ENCODE assay signal across 10 cellular contexts in the genomic region with DNA sequence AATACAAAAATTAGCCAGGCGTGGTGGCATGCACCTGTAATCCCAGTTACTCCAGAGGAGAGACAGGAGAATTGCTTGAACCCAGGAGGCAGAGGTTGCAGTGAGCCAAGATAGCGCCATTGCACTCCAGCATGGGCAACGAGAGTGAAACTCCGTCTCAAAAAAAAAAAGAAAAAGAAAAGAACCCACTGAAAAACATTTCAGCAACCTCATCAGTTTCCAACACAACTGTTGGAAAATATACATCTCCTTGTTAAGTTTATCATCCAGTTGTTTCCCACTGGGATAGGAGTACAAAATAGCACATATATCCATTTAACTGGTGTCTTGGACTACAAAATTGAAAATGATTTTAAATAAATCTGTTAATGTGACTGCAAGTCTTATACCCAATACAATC. TPM values are rescaled to one million over a fixed set of nuclear protein-coding genes. Genes with fewer than 3 reads are reported as not detected.
A peak's percentile ranks its signal among the peaks of the same experiment; 100 is the strongest.
DNase-seq lines count a peak whose midpoint lies in the region; TF ChIP-seq lines count a peak whose summit lies in the region.
"Had no signal": no experiment of that assay in that cellular context is flagged by ENCODE, and none has a peak within 500 bp of the region (broad histone marks: within the 10 kb centered on the region; RNA-seq: fewer than 3 reads in every experiment).

No MANE protein-coding gene starts in this region.

- in situ Hi-C loops in astrocyte of the spinal cord (cut with HindIII; ENCODE audit: low sequenced_read_pairs): no loop called here

- H3K4me3 ChIP-seq in BE2C (ENCODE audit: low read depth, low read length) (peak overlapping the region; percentile 93), HUES6 (ENCODE audit: low read depth, low read length) (peak overlapping the region; percentile 98), astrocyte of the spinal cord (ENCODE audit: low read depth, low read length) (peak overlapping the region; percentile 99), muscle layer of colon (ENCODE audit: low read depth in 1 of 2, low read length in 2 of 2) (no peak overlapping the region)

- DNase-seq in BE2C (no peak), astrocyte of the spinal cord (ENCODE audit: low read depth, low spot score) (no peak), COR-L47 (lab: John Stamatoyannopoulos, UW) (no peak), NCI-H510A (lab: John Stamatoyannopoulos, UW) (no peak), NCI-H524 treated with DMSO at 0.1 percent for 48 hours (lab: John Stamatoyannopoulos, UW) (no peak)
- no peak for DNase-seq in effector CD8-positive, alpha-beta T cell (lab: John Stamatoyannopoulos, UW)
- DNase-seq: NCI-H2227 treated with DMSO at 0.1 percent for 48 hours; stimulated activated CD4-positive, alpha-beta T cell treated with anti-CD3 and anti-CD28 coated beads, Interleukin-2, amount 100 ng/mL, for 48 hours had no signal

- TF ChIP-seq CTCF in BE2C (IDR thresholded peaks at IDR 0.05; ENCODE audit: low read depth, low read length) (no peak), astrocyte of the spinal cord (IDR thresholded peaks at IDR 0.05; ENCODE audit: low read depth, low read length) (no peak)

- no peak overlapping the region for H3K9ac ChIP-seq in HUES6 (ENCODE audit: low read length)
- peak overlapping the region; percentile 66 for H3K9ac ChIP-seq in muscle layer of colon (ENCODE audit: low read length)

- H3K36me3 ChIP-seq in BE2C: peaks cover 26% of the 10 kb centered on the region
- H3K36me3 ChIP-seq in HUES6 (ENCODE audit: control insufficient read depth, insufficient read depth, low read length): peaks cover 21% of the 10 kb centered on the region
- H3K36me3 ChIP-seq in muscle layer of colon (ENCODE audit: insufficient read depth, low read length): peaks cover 10% of the 10 kb centered on the region

- no peaks in the 10 kb centered on the region for H3K4me1 ChIP-seq in BE2C
- H3K4me1 ChIP-seq in HUES6 (ENCODE audit: control insufficient read depth, insufficient read depth, low read length): no peaks in the 10 kb centered on the region
- H3K4me1 ChIP-seq in muscle layer of colon (ENCODE audit: insufficient read depth, low read length): peaks cover 14% of the 10 kb centered on the region

- no peaks in the 10 kb centered on the region for H3K9me3 ChIP-seq in BE2C
- no peaks in the 10 kb centered on the region for H3K9me3 ChIP-seq in HUES6 (ENCODE audit: control insufficient read depth, insufficient read depth, low read depth, low read length)
- no peaks in the 10 kb centered on the region for H3K9me3 ChIP-seq in muscle layer of colon (ENCODE audit: low read length)

- no peaks in the 10 kb centered on the region for H3K27me3 ChIP-seq in BE2C
- no peaks in the 10 kb centered on the region for H3K27me3 ChIP-seq in HUES6 (ENCODE audit: control insufficient read depth, insufficient read depth, low read length)
- H3K27me3 ChIP-seq in muscle layer of colon (ENCODE audit: control insufficient read depth in 1 of 2, insufficient read depth in 2 of 2, low read length in 2 of 2): no peaks in the 10 kb centered on the region

- H3K27ac ChIP-seq in HUES6 (ENCODE audit: low read depth, low read length): no peak overlapping the region
- H3K27ac ChIP-seq in muscle layer of colon (ENCODE audit: low read depth, low read length): no peak overlapping the region

RNA-seq across cellular contexts. Expression of a gene that starts 2.2 kb away (rescaled TPM):
- 221 TPM for polyA plus RNA-seq in BE2C (2012; ENCODE audit: insufficient read depth, insufficient read length, low read depth)

Comparison
In these comparisons a context has a peak if more than half of its experiments do, and no peak if none do; other contexts are left out.
1. H3K4me3 ChIP-seq: peak in BE2C (single experiment), HUES6 (single experiment) and astrocyte of the spinal cord (single experiment); none in muscle layer of colon (0 of 2).